In genomic region chr12:130013771-130014484, GRCh38 we compare ENCODE assay signal across 8 cellular contexts.
DNase-seq lines count a peak whose midpoint lies in the region; FAIRE-seq and TF ChIP-seq lines count a peak whose summit lies in the region.

No MANE protein-coding gene starts in this region.

- no peaks in the 10 kb centered on the region for H3K9me3 ChIP-seq in mesenchymal stem cell (ENCODE audit: control insufficient read depth, low read length)

- no peak overlapping the region for H3K4me3 Mint-ChIP-seq in activated CD4-positive, alpha-beta memory T cell treated with anti-CD3 and anti-CD28 coated beads, Interleukin-2, amount 10 ng/mL, durations not matched to agents 7 days and 5 days

- no peaks in the 10 kb centered on the region for H3K27me3 Mint-ChIP-seq in activated CD4-positive, alpha-beta memory T cell treated with anti-CD3 and anti-CD28 coated beads, Interleukin-2, amount 10 ng/mL, durations not matched to agents 7 days and 5 days

- no peak overlapping the region for H2BK5ac ChIP-seq in mesenchymal stem cell (ENCODE audit: low read depth, low read length, poor library complexity, severe bottlenecking)

- H3K23ac ChIP-seq in mesenchymal stem cell (ENCODE audit: low read length in 2 of 2): no peak overlapping the region

- no peak overlapping the region for H3K27ac Mint-ChIP-seq in activated CD4-positive, alpha-beta memory T cell treated with anti-CD3 and anti-CD28 coated beads, Interleukin-2, amount 10 ng/mL, durations not matched to agents 7 days and 5 days

- no peaks in the 10 kb centered on the region for H3K79me1 ChIP-seq in mesenchymal stem cell (replicated peaks; ENCODE audit: low read length, poor library complexity, severe bottlenecking)

- no peak for TF ChIP-seq POLR2A in H54 (IDR thresholded peaks at IDR 0.05; ENCODE audit: low read depth, low read length)

- H2BK12ac ChIP-seq in mesenchymal stem cell (ENCODE audit: low read length in 2 of 2): no peak overlapping the region

- no peak overlapping the region for H3K18ac ChIP-seq in mesenchymal stem cell (ENCODE audit: low read depth in 1 of 2, low read length in 2 of 2)

- no peaks in the 10 kb centered on the region for H3K36me3 ChIP-seq in mesenchymal stem cell (ENCODE audit: control insufficient read depth in 1 of 2, insufficient read depth in 2 of 2, low read depth in 1 of 2, low read length in 2 of 2)

- no peak overlapping the region for H3K4me3 ChIP-seq in fibroblast of the aortic adventitia (ENCODE audit: low read depth, low read length)
- H3K4me3 ChIP-seq in mesenchymal stem cell (ENCODE audit: insufficient read depth in 1 of 2, low read depth in 1 of 2, low read length in 2 of 2): no peak overlapping the region

- TF ChIP-seq CTCF in fibroblast of the aortic adventitia (IDR thresholded peaks at IDR 0.05; ENCODE audit: insufficient read depth, low read length): peak; percentile 22

- no peak overlapping the region for H3K4me2 ChIP-seq in mesenchymal stem cell (ENCODE audit: low read length, poor library complexity, severe bottlenecking)

- CTCF ChIA-PET in activated CD4-positive, alpha-beta memory T cell treated with anti-CD3 and anti-CD28 coated beads, Interleukin-2, amount 10 ng/mL, durations not matched to agents 7 days and 5 days (lab: Charles Lee): interaction anchor here (0.8 to 5.1 kb wide), 8 partner anchors 9 to 1231 kb away, joined by 3 to 33 read pairs (median 4); no protein-coding TSS in a partner anchor

- no peak overlapping the region for H2BK120ac ChIP-seq in mesenchymal stem cell (ENCODE audit: low read depth, low read length)

- H4K91ac ChIP-seq in mesenchymal stem cell (ENCODE audit: low read length): no peak overlapping the region

- POLR2A ChIA-PET in activated CD4-positive, alpha-beta memory T cell treated with anti-CD3 and anti-CD28 coated beads, Interleukin-2, amount 10 ng/mL, durations not matched to agents 7 days and 5 days (lab: Charles Lee): no interaction called here

- H3K27me3 ChIP-seq in mesenchymal stem cell (ENCODE audit: control insufficient read depth in 1 of 2, insufficient read depth in 1 of 2, low read length in 2 of 2): peaks cover 0 to 34% of the 10 kb centered on the region in 2 experiments

- peak; percentile 90 for DNase-seq in Daoy (ENCODE audit: low read depth)
- DNase-seq in H54 (ENCODE audit: insufficient read length, low spot score): peak; percentile 31
- peak; percentile 55 for DNase-seq in NCI-H146 treated with DMSO at 0.1 percent for 48 hours (lab: John Stamatoyannopoulos, UW; ENCODE audit: unreplicated experiment)
- peak; percentile 28 for DNase-seq in activated CD4-positive, alpha-beta memory T cell treated with anti-CD3 and anti-CD28 coated beads, Interleukin-2, amount 10 ng/mL, durations not matched to agents 7 days and 5 days
- no peak for DNase-seq in fibroblast of the aortic adventitia (ENCODE audit: low read depth)
- DNase-seq in occipital lobe (lab: John Stamatoyannopoulos, UW): peak; percentile 57
- no peak for DNase-seq in mesenchymal stem cell
- DNase-seq in HTR-8/SVneo (ENCODE audit: insufficient read length, low spot score): no peak

- no peaks in the 10 kb centered on the region for H3K9me3 Mint-ChIP-seq in activated CD4-positive, alpha-beta memory T cell treated with anti-CD3 and anti-CD28 coated beads, Interleukin-2, amount 10 ng/mL, durations not matched to agents 7 days and 5 days

- no peak overlapping the region for H3K14ac ChIP-seq in mesenchymal stem cell (ENCODE audit: low read length in 2 of 2)

- H3K36me3 Mint-ChIP-seq in activated CD4-positive, alpha-beta memory T cell treated with anti-CD3 and anti-CD28 coated beads, Interleukin-2, amount 10 ng/mL, durations not matched to agents 7 days and 5 days (ENCODE audit: low read depth): no peaks in the 10 kb centered on the region

- 23% methylated on average over 35 of the region's 36 CpGs for WGBS in mesenchymal stem cell

- H2AK5ac ChIP-seq in mesenchymal stem cell (ENCODE audit: low read length, severe bottlenecking): no peak overlapping the region

- no peak overlapping the region for H3K9ac ChIP-seq in mesenchymal stem cell (ENCODE audit: low read length)

- H2AFZ ChIP-seq in mesenchymal stem cell (ENCODE audit: low read depth, low read length): no peak overlapping the region

- peaks cover 3% of the 10 kb centered on the region for H3K4me1 ChIP-seq in mesenchymal stem cell (ENCODE audit: control insufficient read depth, insufficient read depth, low read depth, low read length)

- H3K4me1 Mint-ChIP-seq in activated CD4-positive, alpha-beta memory T cell treated with anti-CD3 and anti-CD28 coated beads, Interleukin-2, amount 10 ng/mL, durations not matched to agents 7 days and 5 days: no peaks in the 10 kb centered on the region

- H4K8ac ChIP-seq in mesenchymal stem cell (ENCODE audit: low read length): no peak overlapping the region

- H3K4ac ChIP-seq in mesenchymal stem cell (ENCODE audit: low read depth in 1 of 2, low read length in 2 of 2): no peak overlapping the region

- H2BK15ac ChIP-seq in mesenchymal stem cell (ENCODE audit: low read depth, poor library complexity, severe bottlenecking): no peak overlapping the region

- no peak overlapping the region for H3K27ac ChIP-seq in mesenchymal stem cell (ENCODE audit: low read length, poor library complexity, severe bottlenecking)

- FAIRE-seq in H54 (lab: Jason Lieb, UNC): no peak
- FAIRE-seq in HTR-8/SVneo (lab: Jason Lieb, UNC): no peak

Comparison
In these comparisons a context has a peak if more than half of its experiments do, and no peak if none do; other contexts are left out.
1. DNase-seq: peak in Daoy (single experiment), H54 (single experiment), NCI-H146 treated with DMSO at 0.1 percent for 48 hours (single experiment), activated CD4-positive, alpha-beta memory T cell treated with anti-CD3 and anti-CD28 coated beads, Interleukin-2, amount 10 ng/mL, durations not matched to agents 7 days and 5 days (single experiment) and occipital lobe (single experiment); none in fibroblast of the aortic adventitia (single experiment), mesenchymal stem cell (single experiment) and HTR-8/SVneo (single experiment).